In the genomic region with DNA sequence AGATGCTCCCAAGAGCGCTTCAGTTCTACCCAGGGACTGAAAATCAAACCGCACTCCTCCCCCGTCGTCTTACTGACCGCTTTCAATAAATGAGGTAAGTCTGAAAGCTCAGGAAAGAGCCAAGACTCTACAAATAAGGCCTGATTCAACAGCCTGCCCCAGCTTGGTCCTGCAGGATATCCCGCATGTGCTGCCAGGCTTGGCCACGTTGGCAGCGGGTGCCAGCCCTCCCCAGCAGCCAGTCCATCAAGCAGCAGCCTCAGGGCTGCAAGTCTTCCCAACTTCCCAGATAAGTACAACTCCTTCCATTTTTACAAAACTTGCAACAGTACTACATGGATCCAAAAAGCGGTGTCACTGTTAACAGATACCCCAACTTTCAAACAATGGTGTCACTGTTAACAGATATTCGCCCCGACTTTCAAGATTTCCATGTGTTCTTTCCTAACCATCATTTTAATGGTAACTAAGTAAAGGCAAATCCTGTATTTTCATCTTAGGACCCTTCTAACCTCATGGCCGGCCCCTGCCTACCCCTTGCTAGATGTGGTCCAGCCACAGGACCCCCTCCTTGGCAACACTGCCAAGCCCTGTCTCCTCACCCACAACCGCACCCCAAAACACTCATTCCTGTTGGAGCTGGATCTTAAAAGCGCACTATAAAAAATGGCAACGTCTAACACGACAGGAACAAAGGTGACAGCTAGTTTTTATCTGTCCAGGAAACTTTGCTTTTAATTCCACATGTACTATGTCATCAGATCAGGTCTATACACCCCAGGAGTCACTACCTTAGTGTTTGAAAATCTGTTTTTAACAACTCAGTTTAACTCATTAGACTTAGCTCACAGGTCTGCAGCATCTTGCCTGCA, we compare ENCODE assay signal across 9 cellular contexts. TPM values are rescaled to one million over a fixed set of nuclear protein-coding genes. Genes with fewer than 3 reads are reported as not detected.
DNase-seq lines count a peak whose midpoint lies in the region; ATAC-seq and TF ChIP-seq lines count a peak whose summit lies in the region.
"Had no signal": no experiment of that assay in that cellular context is flagged by ENCODE, and none has a peak within 500 bp of the region (broad histone marks: within the 10 kb centered on the region; RNA-seq: fewer than 3 reads in every experiment).

No MANE protein-coding gene starts in this region.

- no peaks in the 10 kb centered on the region for H3K27me3 Mint-ChIP-seq in natural killer cell (ENCODE audit: low read depth in 2 of 2)
- H3K27me3 Mint-ChIP-seq in natural killer cell treated with Interleukin-12 subunit alpha and Interleukin-12 subunit beta and Interleukin-15 and Interleukin-18, amount 100 ng/mL, for 72 hours: no peaks in the 10 kb centered on the region
- H3K27me3 Mint-ChIP-seq in activated T-helper 2 cell treated with anti-CD3 and anti-CD28 coated beads, Interferon-gamma antibody, Interleukin-2, Interleukin-4, amounts not matched to agents 10 μg/mL and 5 μg/mL and 100 μg/mL, durations not matched to agents 14 hours and 24 hours and 36 hours (ENCODE audit: low read depth): no peaks in the 10 kb centered on the region

- TF ChIP-seq CTCF in natural killer cell (IDR thresholded peaks at IDR 0.05) (no peak), lower lobe of right lung (IDR thresholded peaks at IDR 0.05) (no peak)

- DNase-seq in natural killer cell: no peak
- no peak for DNase-seq in natural killer cell treated with Interleukin-12 subunit alpha and Interleukin-12 subunit beta and Interleukin-15 and Interleukin-18, amount 100 ng/mL, for 72 hours (ENCODE audit: low spot score)
- no peak for DNase-seq in activated T-helper 2 cell treated with anti-CD3 and anti-CD28 coated beads, Interferon-gamma antibody, Interleukin-2, Interleukin-4, amounts not matched to agents 10 μg/mL and 5 μg/mL and 100 μg/mL, durations not matched to agents 14 hours and 24 hours and 36 hours (ENCODE audit: low spot score)
- DNase-seq in lower lobe of right lung: peak; percentile 31
- no peak for DNase-seq in dermis blood vessel endothelial cell
- DNase-seq: psoas muscle had no signal

- peaks cover 19% of the 10 kb centered on the region for H3K4me1 ChIP-seq in lower lobe of right lung

- ATAC-seq in natural killer cell (no peak), lower lobe of right lung (no peak), GM18873 (IDR thresholded peaks at IDR 0.05; ENCODE audit: low FRiP score, unreplicated experiment) (no peak), GM21515 (IDR thresholded peaks at IDR 0.05; ENCODE audit: unreplicated experiment) (no peak)
- ATAC-seq in natural killer cell treated with Interleukin-12 subunit alpha and Interleukin-12 subunit beta and Interleukin-15 and Interleukin-18, amount 100 ng/mL, for 72 hours: no peak
- ATAC-seq: psoas muscle had no signal

- H3K4me1 Mint-ChIP-seq in natural killer cell: peaks cover 25 to 28% of the 10 kb centered on the region in 2 donors
- H3K4me1 Mint-ChIP-seq in natural killer cell treated with Interleukin-12 subunit alpha and Interleukin-12 subunit beta and Interleukin-15 and Interleukin-18, amount 100 ng/mL, for 72 hours (ENCODE audit: low read depth in 2 of 2): peaks cover 20 to 29% of the 10 kb centered on the region in 2 donors
- peaks cover 28% of the 10 kb centered on the region for H3K4me1 Mint-ChIP-seq in activated T-helper 2 cell treated with anti-CD3 and anti-CD28 coated beads, Interferon-gamma antibody, Interleukin-2, Interleukin-4, amounts not matched to agents 10 μg/mL and 5 μg/mL and 100 μg/mL, durations not matched to agents 14 hours and 24 hours and 36 hours (ENCODE audit: low read depth)

- peaks cover 7% of the 10 kb centered on the region for H3K36me3 Mint-ChIP-seq in natural killer cell
- peaks cover 14% of the 10 kb centered on the region for H3K36me3 Mint-ChIP-seq in natural killer cell treated with Interleukin-12 subunit alpha and Interleukin-12 subunit beta and Interleukin-15 and Interleukin-18, amount 100 ng/mL, for 72 hours
- H3K36me3 Mint-ChIP-seq in activated T-helper 2 cell treated with anti-CD3 and anti-CD28 coated beads, Interferon-gamma antibody, Interleukin-2, Interleukin-4, amounts not matched to agents 10 μg/mL and 5 μg/mL and 100 μg/mL, durations not matched to agents 14 hours and 24 hours and 36 hours (ENCODE audit: low read depth): peaks cover 78% of the 10 kb centered on the region

- no peak overlapping the region for H3K4me3 Mint-ChIP-seq in natural killer cell
- H3K4me3 Mint-ChIP-seq in natural killer cell treated with Interleukin-12 subunit alpha and Interleukin-12 subunit beta and Interleukin-15 and Interleukin-18, amount 100 ng/mL, for 72 hours: no peak overlapping the region
- H3K4me3 Mint-ChIP-seq in activated T-helper 2 cell treated with anti-CD3 and anti-CD28 coated beads, Interferon-gamma antibody, Interleukin-2, Interleukin-4, amounts not matched to agents 10 μg/mL and 5 μg/mL and 100 μg/mL, durations not matched to agents 14 hours and 24 hours and 36 hours (ENCODE audit: low read depth): no peak overlapping the region

- H3K27me3 ChIP-seq in lower lobe of right lung (ENCODE audit: low read depth): no peaks in the 10 kb centered on the region

- H3K27ac ChIP-seq in lower lobe of right lung: no peak overlapping the region
- H3K27ac ChIP-seq: psoas muscle had no signal

- H3K4me3 ChIP-seq in lower lobe of right lung: no peak overlapping the region
- H3K4me3 ChIP-seq: psoas muscle had no signal

- H3K36me3 ChIP-seq in lower lobe of right lung: peaks cover 63% of the 10 kb centered on the region

- peak overlapping the region; percentile 34 to 77 for H3K27ac Mint-ChIP-seq in natural killer cell
- peak overlapping the region in 1 of 2 donors; percentile 41 for H3K27ac Mint-ChIP-seq in natural killer cell treated with Interleukin-12 subunit alpha and Interleukin-12 subunit beta and Interleukin-15 and Interleukin-18, amount 100 ng/mL, for 72 hours
- peak overlapping the region; percentile 28 for H3K27ac Mint-ChIP-seq in activated T-helper 2 cell treated with anti-CD3 and anti-CD28 coated beads, Interferon-gamma antibody, Interleukin-2, Interleukin-4, amounts not matched to agents 10 μg/mL and 5 μg/mL and 100 μg/mL, durations not matched to agents 14 hours and 24 hours and 36 hours

- no peaks in the 10 kb centered on the region for H3K9me3 ChIP-seq in lower lobe of right lung
- H3K9me3 ChIP-seq: psoas muscle had no signal

- no peaks in the 10 kb centered on the region for H3K9me3 Mint-ChIP-seq in natural killer cell
- H3K9me3 Mint-ChIP-seq in natural killer cell treated with Interleukin-12 subunit alpha and Interleukin-12 subunit beta and Interleukin-15 and Interleukin-18, amount 100 ng/mL, for 72 hours: no peaks in the 10 kb centered on the region
- no peaks in the 10 kb centered on the region for H3K9me3 Mint-ChIP-seq in activated T-helper 2 cell treated with anti-CD3 and anti-CD28 coated beads, Interferon-gamma antibody, Interleukin-2, Interleukin-4, amounts not matched to agents 10 μg/mL and 5 μg/mL and 100 μg/mL, durations not matched to agents 14 hours and 24 hours and 36 hours

- intact Hi-C loops in natural killer cell (cut with micrococcal nuclease) (no loop called here), lower lobe of right lung (cut with DNase I) (no loop called here)
- intact Hi-C loops in activated T-helper 2 cell treated with anti-CD3 and anti-CD28 coated beads, Interferon-gamma antibody, Interleukin-2, Interleukin-4, amounts not matched to agents 10 μg/mL and 5 μg/mL and 100 μg/mL, durations not matched to agents 14 hours and 24 hours and 36 hours (cut with micrococcal nuclease): no loop called here

RNA-seq across cellular contexts. Expression of gene DIDO1, which starts 28.0 kb away (rescaled TPM):
- total RNA-seq in natural killer cell (100 to 1,000 TPM in 1 of 3 donors, 10 to 100 TPM in 2; 79.5 to 116 (median 83.4) TPM), lower lobe of right lung (54.6 TPM), dermis blood vessel endothelial cell (47.5 and 56.2 TPM in 2 replicates)
- 10 to 100 TPM; 57.6 to 81.1 TPM for total RNA-seq in natural killer cell treated with Interleukin-12 subunit alpha and Interleukin-12 subunit beta and Interleukin-15 and Interleukin-18, amount 100 ng/mL, for 72 hours
- total RNA-seq in activated T-helper 2 cell treated with anti-CD3 and anti-CD28 coated beads, Interferon-gamma antibody, Interleukin-2, Interleukin-4, amounts not matched to agents 10 μg/mL and 5 μg/mL and 100 μg/mL, durations not matched to agents 14 hours and 24 hours and 36 hours: 57.9 and 59.8 TPM in 2 replicates

RNA-seq across cellular contexts. Expression of gene TCFL5, which starts 36.7 kb away (rescaled TPM):
- 1 to 10 TPM; 5.1 to 8.0 (median 6.4) TPM for total RNA-seq in natural killer cell
- total RNA-seq in natural killer cell treated with Interleukin-12 subunit alpha and Interleukin-12 subunit beta and Interleukin-15 and Interleukin-18, amount 100 ng/mL, for 72 hours: 1 to 10 TPM; 4.1 to 5.9 TPM
- total RNA-seq in activated T-helper 2 cell treated with anti-CD3 and anti-CD28 coated beads, Interferon-gamma antibody, Interleukin-2, Interleukin-4, amounts not matched to agents 10 μg/mL and 5 μg/mL and 100 μg/mL, durations not matched to agents 14 hours and 24 hours and 36 hours: 5.7 and 7.1 TPM in 2 replicates
- 8.2 TPM for total RNA-seq in lower lobe of right lung
- total RNA-seq in dermis blood vessel endothelial cell: 14.1 and 14.8 TPM in 2 replicates

RNA-seq across cellular contexts. Expression of gene GID8, which starts 39.6 kb away (rescaled TPM):
- 10 to 100 TPM; 45.1 to 60.1 (median 53.1) TPM for total RNA-seq in natural killer cell
- 10 to 100 TPM; 34.9 to 35.5 TPM for total RNA-seq in natural killer cell treated with Interleukin-12 subunit alpha and Interleukin-12 subunit beta and Interleukin-15 and Interleukin-18, amount 100 ng/mL, for 72 hours
- 50.5 and 53.7 TPM in 2 replicates for total RNA-seq in activated T-helper 2 cell treated with anti-CD3 and anti-CD28 coated beads, Interferon-gamma antibody, Interleukin-2, Interleukin-4, amounts not matched to agents 10 μg/mL and 5 μg/mL and 100 μg/mL, durations not matched to agents 14 hours and 24 hours and 36 hours
- 26.2 TPM for total RNA-seq in lower lobe of right lung
- total RNA-seq in dermis blood vessel endothelial cell: 43.4 and 43.7 TPM in 2 replicates

RNA-seq across cellular contexts. Expression of gene SLC17A9, which starts 54.2 kb away (rescaled TPM):
- total RNA-seq in natural killer cell (10 to 100 TPM; 22.3 to 24.0 (median 23.8) TPM), lower lobe of right lung (10.4 TPM), dermis blood vessel endothelial cell (9.0 and 11.8 TPM in 2 replicates)
- total RNA-seq in natural killer cell treated with Interleukin-12 subunit alpha and Interleukin-12 subunit beta and Interleukin-15 and Interleukin-18, amount 100 ng/mL, for 72 hours: 100 to 1,000 TPM in 1 of 2 donors, 10 to 100 TPM in 1; 34.9 to 100 TPM
- total RNA-seq in activated T-helper 2 cell treated with anti-CD3 and anti-CD28 coated beads, Interferon-gamma antibody, Interleukin-2, Interleukin-4, amounts not matched to agents 10 μg/mL and 5 μg/mL and 100 μg/mL, durations not matched to agents 14 hours and 24 hours and 36 hours: 20.2 and 21.4 TPM in 2 replicates
- total RNA-seq: M059J had no signal
